ENCODE assay signal across 13 cellular contexts in genomic region chr2:172012688-172013358, GRCh38. TPM values are rescaled to one million over a fixed set of nuclear protein-coding genes. Genes with fewer than 3 reads are reported as not detected.
A peak's percentile ranks its signal among the peaks of the same experiment; 100 is the strongest.
DNase-seq lines count a peak whose midpoint lies in the region; ATAC-seq and TF ChIP-seq lines count a peak whose summit lies in the region.
"Had no signal": no experiment of that assay in that cellular context is flagged by ENCODE, and none has a peak within 500 bp of the region (broad histone marks: within the 10 kb centered on the region; RNA-seq: fewer than 3 reads in every experiment).

No MANE protein-coding gene starts in this region.

- CTCF ChIA-PET in CD4-positive, alpha-beta T cell (lab: Charles Lee) = no interaction called here

- H3K27ac ChIP-seq in DND-41 (ENCODE audit: low read length) (peak overlapping the region; percentile 1; the same call in 1 of the 2 replicates), WERI-Rb-1 (no peak overlapping the region)
- no peak overlapping the region for H3K27ac ChIP-seq in CD4-positive, alpha-beta T cell (ENCODE audit: low read depth, low read length)

- peak overlapping the region in 1 of 2 donors; percentile 74 for H3K27ac Mint-ChIP-seq in natural killer cell treated with Interleukin-12 subunit alpha and Interleukin-12 subunit beta and Interleukin-15 and Interleukin-18, amount 100 ng/mL, for 72 hours
- no peak overlapping the region for H3K27ac Mint-ChIP-seq in CD4-positive, alpha-beta T cell
- H3K27ac Mint-ChIP-seq: activated T-helper 1 cell treated with anti-CD3 and anti-CD28 coated beads, Interleukin-12 subunit alpha, Interleukin-12 subunit beta, Interleukin-2, Interleukin-4 antibody, amounts not matched to agents 30 ng/mL and 10 ng/mL and 1 ng/mL, durations not matched to agents 14 hours and 24 hours and 36 hours; memory B cell; stimulated activated naive CD8-positive, alpha-beta T cell treated with anti-CD3 and anti-CD28 coated beads, Interleukin-15, Interleukin-2, amounts not matched to agents 100 ng/mL and 50 ng/mL, for 24 hours had no signal

- peaks cover 0 to 6% of the 10 kb centered on the region in 2 donors for H3K27me3 Mint-ChIP-seq in natural killer cell treated with Interleukin-12 subunit alpha and Interleukin-12 subunit beta and Interleukin-15 and Interleukin-18, amount 100 ng/mL, for 72 hours
- no peaks in the 10 kb centered on the region for H3K27me3 Mint-ChIP-seq in CD4-positive, alpha-beta T cell
- H3K27me3 Mint-ChIP-seq: memory B cell; stimulated activated naive CD8-positive, alpha-beta T cell treated with anti-CD3 and anti-CD28 coated beads, Interleukin-15, Interleukin-2, amounts not matched to agents 100 ng/mL and 50 ng/mL, for 24 hours had no signal

- no peaks in the 10 kb centered on the region for H3K27me3 ChIP-seq in DND-41 (ENCODE audit: insufficient read depth, low read length, poor library complexity)
- no peaks in the 10 kb centered on the region for H3K27me3 ChIP-seq in WERI-Rb-1 (ENCODE audit: insufficient read depth, low read depth, severe bottlenecking)
- H3K27me3 ChIP-seq in CD4-positive, alpha-beta T cell (ENCODE audit: control insufficient read depth, insufficient read depth, low read length) = no peaks in the 10 kb centered on the region

- DNase-seq in DND-41 (no peak), LNCaP clone FGC (ENCODE audit: low read depth) (peak; percentile 11), WERI-Rb-1 (peak; percentile 41), HK-2 (ENCODE audit: unreplicated experiment) (no peak)
- no peak for DNase-seq in natural killer cell treated with Interleukin-12 subunit alpha and Interleukin-12 subunit beta and Interleukin-15 and Interleukin-18, amount 100 ng/mL, for 72 hours (ENCODE audit: low spot score)
- DNase-seq in CD4-positive, alpha-beta T cell = no peak
- no peak for DNase-seq in activated CD4-positive, CD25-positive, alpha-beta regulatory T cell treated with anti-CD3 and anti-CD28 coated beads, Interleukin-2, amount 50 U/mL, for 72 hours
- DNase-seq: stimulated activated CD4-positive, alpha-beta T cell treated with anti-CD3 and anti-CD28 coated beads, Interleukin-4, amount 100 ng/mL, for 1 hour had no signal

- H3K36me3 ChIP-seq in DND-41 (ENCODE audit: insufficient read depth, low read length) (no peaks in the 10 kb centered on the region), WERI-Rb-1 (no peaks in the 10 kb centered on the region)
- H3K36me3 ChIP-seq: prostate gland had no signal

- H4K20me1 ChIP-seq in DND-41 (ENCODE audit: insufficient read depth, low read length) = no peaks in the 10 kb centered on the region; the same call in 1 of the 2 replicates

- H3K4me3 Mint-ChIP-seq in natural killer cell treated with Interleukin-12 subunit alpha and Interleukin-12 subunit beta and Interleukin-15 and Interleukin-18, amount 100 ng/mL, for 72 hours = peak overlapping the region; percentile 30
- H3K4me3 Mint-ChIP-seq in CD4-positive, alpha-beta T cell = no peak overlapping the region
- H3K4me3 Mint-ChIP-seq: activated T-helper 1 cell treated with anti-CD3 and anti-CD28 coated beads, Interleukin-12 subunit alpha, Interleukin-12 subunit beta, Interleukin-2, Interleukin-4 antibody, amounts not matched to agents 30 ng/mL and 10 ng/mL and 1 ng/mL, durations not matched to agents 14 hours and 24 hours and 36 hours; memory B cell; stimulated activated naive CD8-positive, alpha-beta T cell treated with anti-CD3 and anti-CD28 coated beads, Interleukin-15, Interleukin-2, amounts not matched to agents 100 ng/mL and 50 ng/mL, for 24 hours had no signal

- peaks cover 6% of the 10 kb centered on the region; the same call in 1 of the 2 replicates for H3K79me2 ChIP-seq in DND-41 (ENCODE audit: insufficient read depth, low read length)

- TF ChIP-seq CTCF in DND-41 (IDR thresholded peaks at IDR 0.05; ENCODE audit: borderline replicate concordance, extremely low read depth, low read length, poor library complexity, severe bottlenecking) (no peak), LNCaP clone FGC (IDR thresholded peaks at IDR 0.05; ENCODE audit: control insufficient read depth, extremely low read depth, insufficient read depth) (no peak), WERI-Rb-1 (IDR thresholded peaks at IDR 0.05; ENCODE audit: low read depth, low read length) (no peak)
- no peak for TF ChIP-seq CTCF in CD4-positive, alpha-beta T cell (IDR thresholded peaks at IDR 0.05)

- H3K9ac ChIP-seq in DND-41 (ENCODE audit: low read depth, low read length) = no peak overlapping the region

- H2AFZ ChIP-seq in DND-41 (ENCODE audit: low read depth, low read length) = no peak overlapping the region

- peaks cover 16% of the 10 kb centered on the region for H3K4me1 ChIP-seq in DND-41 (ENCODE audit: insufficient read depth, low read length)
- H3K4me1 ChIP-seq: prostate gland had no signal

- intact Hi-C loops in CD4-positive, alpha-beta T cell (cut with DNase I, micrococcal nuclease) = no loop called here

- H3K4me3 ChIP-seq in DND-41 (ENCODE audit: low read depth in 1 of 2, low read length in 2 of 2) = no peak overlapping the region
- H3K4me3 ChIP-seq in LNCaP clone FGC (ENCODE audit: low read depth, low read length) = no peak overlapping the region
- H3K4me3 ChIP-seq in WERI-Rb-1 (ENCODE audit: low read depth, low read length) = no peak overlapping the region
- H3K4me3 ChIP-seq: prostate gland had no signal

- no peak for ATAC-seq in DND-41 (ENCODE audit: insufficient read depth, low read depth)
- ATAC-seq in natural killer cell treated with Interleukin-12 subunit alpha and Interleukin-12 subunit beta and Interleukin-15 and Interleukin-18, amount 100 ng/mL, for 72 hours = no peak
- no peak for ATAC-seq in CD4-positive, alpha-beta T cell (ENCODE audit: poor library complexity)
- no peak for ATAC-seq in HG02588 (IDR thresholded peaks at IDR 0.05; ENCODE audit: unreplicated experiment)

- no peak overlapping the region for H3K4me2 ChIP-seq in DND-41 (ENCODE audit: insufficient read depth, low read length)

- peaks cover 31 to 39% of the 10 kb centered on the region in 2 donors for H3K4me1 Mint-ChIP-seq in natural killer cell treated with Interleukin-12 subunit alpha and Interleukin-12 subunit beta and Interleukin-15 and Interleukin-18, amount 100 ng/mL, for 72 hours (ENCODE audit: low read depth in 2 of 2)
- H3K4me1 Mint-ChIP-seq in CD4-positive, alpha-beta T cell (ENCODE audit: low read depth) = peaks cover 21% of the 10 kb centered on the region

- no peaks in the 10 kb centered on the region for H3K36me3 Mint-ChIP-seq in natural killer cell treated with Interleukin-12 subunit alpha and Interleukin-12 subunit beta and Interleukin-15 and Interleukin-18, amount 100 ng/mL, for 72 hours
- peaks cover 13% of the 10 kb centered on the region for H3K36me3 Mint-ChIP-seq in CD4-positive, alpha-beta T cell (ENCODE audit: low read depth)

- POLR2A ChIA-PET in CD4-positive, alpha-beta T cell (lab: Charles Lee) = no interaction called here

- H3K9me3 ChIP-seq in DND-41 (ENCODE audit: insufficient read depth, low read length, severe bottlenecking) (no peaks in the 10 kb centered on the region), WERI-Rb-1 (ENCODE audit: severe bottlenecking) (no peaks in the 10 kb centered on the region)
- no peaks in the 10 kb centered on the region for H3K9me3 ChIP-seq in CD4-positive, alpha-beta T cell (ENCODE audit: control insufficient read depth, low read length)
- H3K9me3 ChIP-seq: prostate gland had no signal

- H3K9me3 Mint-ChIP-seq in natural killer cell treated with Interleukin-12 subunit alpha and Interleukin-12 subunit beta and Interleukin-15 and Interleukin-18, amount 100 ng/mL, for 72 hours = no peaks in the 10 kb centered on the region
- H3K9me3 Mint-ChIP-seq in CD4-positive, alpha-beta T cell = no peaks in the 10 kb centered on the region
- H3K9me3 Mint-ChIP-seq: activated T-helper 1 cell treated with anti-CD3 and anti-CD28 coated beads, Interleukin-12 subunit alpha, Interleukin-12 subunit beta, Interleukin-2, Interleukin-4 antibody, amounts not matched to agents 30 ng/mL and 10 ng/mL and 1 ng/mL, durations not matched to agents 14 hours and 24 hours and 36 hours; memory B cell; stimulated activated naive CD8-positive, alpha-beta T cell treated with anti-CD3 and anti-CD28 coated beads, Interleukin-15, Interleukin-2, amounts not matched to agents 100 ng/mL and 50 ng/mL, for 24 hours had no signal

RNA-seq across cellular contexts. Expression of gene METAP1D, which starts 13.1 kb away (rescaled TPM):
- total RNA-seq in natural killer cell treated with Interleukin-12 subunit alpha and Interleukin-12 subunit beta and Interleukin-15 and Interleukin-18, amount 100 ng/mL, for 72 hours = 1 to 10 TPM; 2.8 to 6.6 TPM
- total RNA-seq in CD4-positive, alpha-beta T cell = 1 to 10 TPM; 7.2 to 7.9 TPM

Comparison
In these comparisons a context has a peak if more than half of its experiments do, and no peak if none do; other contexts are left out.
1. DNase-seq: peak in LNCaP clone FGC (single experiment) and WERI-Rb-1 (single experiment); none in DND-41 (single experiment), natural killer cell treated with Interleukin-12 subunit alpha and Interleukin-12 subunit beta and Interleukin-15 and Interleukin-18, amount 100 ng/mL, for 72 hours (single experiment), CD4-positive, alpha-beta T cell (0 of 10), activated CD4-positive, CD25-positive, alpha-beta regulatory T cell treated with anti-CD3 and anti-CD28 coated beads, Interleukin-2, amount 50 U/mL, for 72 hours (single experiment) and HK-2 (single experiment).